Comparison of ENCODE assay signal across 14 cellular contexts in genomic region chr3:134328147-134328591, GRCh38. TPM values are rescaled to one million over a fixed set of nuclear protein-coding genes. Genes with fewer than 3 reads are reported as not detected.
DNase-seq lines count a peak whose midpoint lies in the region; ATAC-seq, FAIRE-seq and TF ChIP-seq lines count a peak whose summit lies in the region.
"Had no signal": no experiment of that assay in that cellular context is flagged by ENCODE, and none has a peak within 500 bp of the region (broad histone marks: within the 10 kb centered on the region; RNA-seq: fewer than 3 reads in every experiment).

No MANE protein-coding gene starts in this region.

- H2BK5ac ChIP-seq in H1 (ENCODE audit: low read depth, low read length), result peak overlapping the region; percentile 26; the same call in 1 of the 2 replicates

- no peak overlapping the region for H2BK120ac ChIP-seq in H1 (replicated peaks; ENCODE audit: low read depth, low read length)

- 83% methylated on average over 6 of the region's 6 CpGs; no CpG with 5 or more reads in 1 of the 2 experiments for WGBS in H1 (ENCODE audit: extremely low coverage in 1 of 2, insufficient coverage in 1 of 2, insufficient read length in 1 of 2, insufficient replicate concordance in 2 of 2, low coverage in 1 of 2, low lambda C conversion rate in 2 of 2, missing lambda C conversion rate in 1 of 2), 2 experiments

- H3K27me3 ChIP-seq in BLaER1 treated with 17β-estradiol and CSF1 and Interleukin-3, amounts not matched to agents 10 nM and 100 nM, result no peaks in the 10 kb centered on the region
- no peaks in the 10 kb centered on the region for H3K27me3 ChIP-seq in H1 (replicated peaks in 1 of 4; ENCODE audit: control insufficient read depth in 3 of 4, extremely low read depth in 1 of 4, insufficient read depth in 3 of 4, low read length in 3 of 4)
- H3K27me3 ChIP-seq in CD4-positive, alpha-beta memory T cell (ENCODE audit: insufficient read depth, low read length), result no peaks in the 10 kb centered on the region

- CTCF ChIA-PET in H1 (lab: Charles Lee; ENCODE audit: partially characterized antibody) (interaction anchor here (1.0 to 2.0 kb wide), 6 partner anchors 11 to 29 kb away, joined by 3 to 6 read pairs (median 4); no protein-coding TSS in a partner anchor), HEK293T (lab: Yijun Ruan, JAX) (no interaction called here)
- CTCF ChIA-PET in CD4-positive, alpha-beta memory T cell (lab: Charles Lee; ENCODE audit: partially characterized antibody), result no interaction called here

- no peaks in the 10 kb centered on the region for H3K36me3 ChIP-seq in BLaER1 treated with 17β-estradiol and CSF1 and Interleukin-3, amounts not matched to agents 10 nM and 100 nM
- no peaks in the 10 kb centered on the region for H3K36me3 ChIP-seq in H1 (ENCODE audit: control insufficient read depth in 2 of 4, insufficient read depth in 4 of 4, low read length in 3 of 4)
- H3K36me3 ChIP-seq in CD4-positive, alpha-beta memory T cell (ENCODE audit: insufficient read depth, low read length), result no peaks in the 10 kb centered on the region

- TF ChIP-seq CTCF in H1 (IDR thresholded peaks at IDR 0.05; ENCODE audit: control extremely low read depth in 1 of 3, insufficient read depth in 1 of 3, low read depth in 1 of 3, low read length in 3 of 3) (no peak), omental fat pad (IDR thresholded peaks at IDR 0.05) (no peak)

- H3K4me3 ChIP-seq in BLaER1 treated with 17β-estradiol and CSF1 and Interleukin-3, amounts not matched to agents 10 nM and 100 nM, result no peak overlapping the region
- no peak overlapping the region for H3K4me3 ChIP-seq in H1 (ENCODE audit: extremely low read depth in 1 of 4, insufficient read depth in 2 of 4, low read depth in 3 of 4, low read length in 4 of 4)
- no peak overlapping the region for H3K4me3 ChIP-seq in CD4-positive, alpha-beta memory T cell (ENCODE audit: low read length in 2 of 2)

- H3K36me3 Mint-ChIP-seq in CD4-positive, alpha-beta memory T cell, result no peaks in the 10 kb centered on the region
- H3K36me3 Mint-ChIP-seq: brain had no signal

- no peak overlapping the region for H3K4ac ChIP-seq in H1 (replicated peaks; ENCODE audit: insufficient read length, low read depth, low read length)

- H3K4me1 ChIP-seq in BLaER1 treated with 17β-estradiol and CSF1 and Interleukin-3, amounts not matched to agents 10 nM and 100 nM, result peaks cover 10 to 31% (median 26%) of the 10 kb centered on the region in 10 experiments
- peaks cover 12 to 30% (median 23%) of the 10 kb centered on the region in 4 experiments for H3K4me1 ChIP-seq in H1 (replicated peaks in 1 of 4; ENCODE audit: control insufficient read depth in 3 of 4, insufficient read depth in 4 of 4, low read length in 3 of 4)
- H3K4me1 ChIP-seq in CD4-positive, alpha-beta memory T cell (ENCODE audit: insufficient read depth, low read length), result no peaks in the 10 kb centered on the region

- H3K4me2 ChIP-seq in BLaER1 treated with 17β-estradiol and CSF1 and Interleukin-3, amounts not matched to agents 10 nM and 100 nM, result peak overlapping the region in 8 of 11 experiments; percentile 67 to 87 (median 72); a peak in 14 of 22 replicates
- no peak overlapping the region; a peak in 1 of 4 replicates for H3K4me2 ChIP-seq in H1 (ENCODE audit: insufficient read depth in 1 of 2, low read depth in 2 of 2, low read length in 2 of 2)

- intact Hi-C loops in CD4-positive, alpha-beta memory T cell (cut with micrococcal nuclease), result no loop called here

- H3K18ac ChIP-seq in H1 (ENCODE audit: extremely low read depth, low read length), result peak overlapping the region; percentile 52; the same call in 1 of the 2 replicates

- peak overlapping the region; percentile 82 for H2BK12ac ChIP-seq in H1 (ENCODE audit: low read depth, low read length)

- no peak overlapping the region for H4K5ac ChIP-seq in H1 (ENCODE audit: insufficient read length, low read depth, low read length)

- no peak overlapping the region for H2BK15ac ChIP-seq in H1 (ENCODE audit: low read length)

- no peak overlapping the region for H3K56ac ChIP-seq in H1 (replicated peaks; ENCODE audit: insufficient read length, low read depth, low read length)

- H4K91ac ChIP-seq in H1 (replicated peaks; ENCODE audit: insufficient read length, low read length), result no peak overlapping the region

- ATAC-seq in omental fat pad (ENCODE audit: low FRiP score), result peak; percentile 50

- no peak overlapping the region for H4K8ac ChIP-seq in H1 (ENCODE audit: extremely low read depth, insufficient read depth, low read length)

- H2AFZ ChIP-seq in H1 (ENCODE audit: low read length), result no peak overlapping the region

- H3K23me2 ChIP-seq in H1 (ENCODE audit: low read depth, low read length), result no peaks in the 10 kb centered on the region

- no peak overlapping the region for H3K14ac ChIP-seq in H1 (ENCODE audit: insufficient read length)

- no peak for TF ChIP-seq EP300 in H1 (IDR thresholded peaks at IDR 0.05; ENCODE audit: borderline replicate concordance in 1 of 2, low read depth in 2 of 2, low read length in 2 of 2)

- no peak for TF ChIP-seq POLR2A in H1 (IDR thresholded peaks at IDR 0.05; ENCODE audit: control extremely low read depth in 1 of 2, low read depth in 2 of 2, low read length in 2 of 2)

- H2AK5ac ChIP-seq in H1 (ENCODE audit: low read depth, low read length), result no peak overlapping the region; the same call in 1 of the 2 replicates

- DNase-seq in NCI-H226 (peak; percentile 84), H1 (ENCODE audit: low read depth in 1 of 2, low spot score in 2 of 2) (no peak), omental fat pad (ENCODE audit: low spot score) (no peak), DMS114 treated with DMSO at 0.1 percent for 48 hours (lab: John Stamatoyannopoulos, UW; ENCODE audit: unreplicated experiment) (no peak), HEK293T (ENCODE audit: extremely low spot score) (no peak), frontal cortex (ENCODE audit: low spot score in 2 of 2) (no peak)
- DNase-seq in CD4-positive, alpha-beta memory T cell, result no peak
- DNase-seq: activated CD4-positive, CD25-positive, alpha-beta regulatory T cell; left cardiac atrium; NCI-H446; stimulated activated CD4-positive, alpha-beta T cell treated with anti-CD3 and anti-CD28 coated beads, Interleukin-4, amount 100 ng/mL, for 1 hour had no signal

- TF ChIP-seq RAD21 in H1 (IDR thresholded peaks at IDR 0.05 in 1 of 2, conservative IDR thresholded peaks at IDR 0.05 in 1 of 2; ENCODE audit: low read depth in 2 of 2, low read length in 2 of 2), result no peak

- H3K27ac ChIP-seq in BLaER1 treated with 17β-estradiol and CSF1 and Interleukin-3, amounts not matched to agents 10 nM and 100 nM, result peak overlapping the region in 6 of 11 experiments; percentile 7 to 68 (median 46); a peak in 6 of 22 replicates
- H3K27ac ChIP-seq in H1 (ENCODE audit: low read depth, low read length), result no peak overlapping the region
- H3K27ac ChIP-seq in CD4-positive, alpha-beta memory T cell (ENCODE audit: low read depth, low read length), result no peak overlapping the region

- no peak overlapping the region; the same call in 1 of the 2 replicates for H2BK20ac ChIP-seq in H1 (ENCODE audit: low read length)

- H4K20me1 ChIP-seq in BLaER1 treated with 17β-estradiol and CSF1 and Interleukin-3, amounts not matched to agents 10 nM and 100 nM, result no peaks in the 10 kb centered on the region; a peak in 1 of 22 replicates
- no peaks in the 10 kb centered on the region for H4K20me1 ChIP-seq in H1 (replicated peaks in 1 of 2; ENCODE audit: control insufficient read depth in 1 of 2, insufficient read depth in 2 of 2, low read length in 2 of 2)

- H3K79me2 ChIP-seq in H1 (ENCODE audit: control insufficient read depth in 1 of 2, insufficient read depth in 2 of 2, low read length in 2 of 2), result no peaks in the 10 kb centered on the region

- no peaks in the 10 kb centered on the region for H3K9me3 Mint-ChIP-seq in CD4-positive, alpha-beta memory T cell
- H3K9me3 Mint-ChIP-seq: brain had no signal

- no peak overlapping the region for H3K9ac ChIP-seq in BLaER1 treated with 17β-estradiol and CSF1 and Interleukin-3, amounts not matched to agents 10 nM and 100 nM
- no peak overlapping the region for H3K9ac ChIP-seq in H1 (replicated peaks in 1 of 4; ENCODE audit: extremely low read depth in 1 of 4, low read depth in 3 of 4, low read length in 3 of 4)

- POLR2A ChIA-PET in H1 (lab: Charles Lee; ENCODE audit: partially characterized antibody), result interaction anchor here (1.3 to 43.9 kb wide), 6 partner anchors 9 to 129 kb away, joined by 3 to 1731 read pairs (median 8); partner anchors contain the start of gene AMOTL2
- POLR2A ChIA-PET in CD4-positive, alpha-beta memory T cell (lab: Charles Lee; ENCODE audit: partially characterized antibody), result no interaction called here
- POLR2A ChIA-PET in HEK293T (lab: Yijun Ruan, JAX), result interaction anchor here (0.7 kb wide), 1 partner anchor 53 kb away, joined by 3 read pairs; no protein-coding TSS in a partner anchor

- FAIRE-seq in H1 (lab: Jason Lieb, UNC) (no peak), frontal cortex (lab: Jason Lieb, UNC) (no peak)
- FAIRE-seq: D721Med had no signal

- no peak overlapping the region for H3K27ac Mint-ChIP-seq in CD4-positive, alpha-beta memory T cell
- H3K27ac Mint-ChIP-seq: brain had no signal

- H3K9me3 ChIP-seq in BLaER1 treated with 17β-estradiol and CSF1 and Interleukin-3, amounts not matched to agents 10 nM and 100 nM (replicated peaks in 1 of 11), result no peaks in the 10 kb centered on the region
- no peaks in the 10 kb centered on the region for H3K9me3 ChIP-seq in H1 (ENCODE audit: insufficient read depth in 2 of 2, low read depth in 1 of 2, low read length in 1 of 2)
- H3K9me3 ChIP-seq in CD4-positive, alpha-beta memory T cell (ENCODE audit: control insufficient read depth in 1 of 2, low read length in 2 of 2), result no peaks in the 10 kb centered on the region

- no peak overlapping the region for H3K23ac ChIP-seq in H1 (ENCODE audit: insufficient read length)

- no peaks in the 10 kb centered on the region for H3K79me1 ChIP-seq in H1 (ENCODE audit: low read depth, low read length)

- no peak overlapping the region for H3K4me3 Mint-ChIP-seq in CD4-positive, alpha-beta memory T cell
- H3K4me3 Mint-ChIP-seq: brain had no signal

- H3K27me3 Mint-ChIP-seq in CD4-positive, alpha-beta memory T cell, result peaks cover 7 to 9% of the 10 kb centered on the region in 2 donors

- no peaks in the 10 kb centered on the region for H3K4me1 Mint-ChIP-seq in CD4-positive, alpha-beta memory T cell

RNA-seq across cellular contexts. Expression of gene AMOTL2, which starts 46.1 kb away (rescaled TPM):
- total RNA-seq in H1 (2021; fragmentation: NEBNext Ultra II Directional; extraction: Animal tissue kit (Norgen Biotek cat#: 25700)), result 60.3 and 63.7 TPM in 2 replicates
- 19.0 and 33.5 TPM in 2 replicates for polyA plus RNA-seq in H1 (2011; rRNA removed)
- polyA plus RNA-seq in H1 (2011; cell fraction: cytosol; rRNA removed), result 31.5 TPM
- 61.9 TPM for polyA plus RNA-seq in H1 (2011; cell fraction: nucleus; rRNA removed)
- 19.2 to 24.1 TPM (median 20.7 TPM) in 4 replicates for polyA plus RNA-seq in H1 (2012, experiment 1 of 2)
- polyA plus RNA-seq in H1 (2012, experiment 2 of 2), result 17.1 TPM
- 18.6 TPM for polyA plus RNA-seq in H1 (2013, experiment 1 of 2)
- polyA plus RNA-seq in H1 (2013, experiment 2 of 2), result 17.2 TPM
- polyA minus RNA-seq in H1 (2011; rRNA and poly(A)+ RNA removed), result 34.9 and 37.0 TPM in 2 replicates
- polyA minus RNA-seq in H1 (2011; cell fraction: cytosol; rRNA and poly(A)+ RNA removed), result 31.9 TPM
- polyA minus RNA-seq in H1 (2011; cell fraction: nucleus; rRNA and poly(A)+ RNA removed), result 103 TPM
- total RNA-seq in omental fat pad (100 to 1,000 TPM in 3 of 4 donors, 10 to 100 TPM in 1; 99.0 to 201 (median 158) TPM), frontal cortex (62.0 TPM)
- total RNA-seq in CD4-positive, alpha-beta memory T cell, result under 1 TPM in 1 of 2 experiments, not detected in 1; 0.23 TPM
- under 1 TPM in 1 of 2 donors, not detected in 1; 0.48 TPM for polyA plus RNA-seq in CD4-positive, alpha-beta memory T cell

Comparison
In these comparisons a context has a peak if more than half of its experiments do, and no peak if none do; other contexts are left out.
1. H3K27ac ChIP-seq: peak in BLaER1 treated with 17β-estradiol and CSF1 and Interleukin-3, amounts not matched to agents 10 nM and 100 nM (6 of 11); none in H1 (single experiment) and CD4-positive, alpha-beta memory T cell (single experiment).
2. H3K4me2 ChIP-seq: peak in BLaER1 treated with 17β-estradiol and CSF1 and Interleukin-3, amounts not matched to agents 10 nM and 100 nM (8 of 11); none in H1 (0 of 2).
3. RNA of gene AMOTL2, which starts 46.1 kb away (total RNA-seq): 99.0 to 201 TPM in omental fat pad, 60.3 to 63.7 TPM in H1 and 62.0 TPM in frontal cortex (single experiment); 0.23 TPM in CD4-positive, alpha-beta memory T cell; every median in the first group is over 10 times any median in the second.